7 cellular contexts compared by ENCODE assay signal in genomic region chr21:33587792-33588484, GRCh38. TPM values are rescaled to one million over a fixed set of nuclear protein-coding genes. Genes with fewer than 3 reads are reported as not detected.
DNase-seq lines count a peak whose midpoint lies in the region; ATAC-seq and TF ChIP-seq lines count a peak whose summit lies in the region.

No MANE protein-coding gene starts in this region.

- H3K4me3 Mint-ChIP-seq in stimulated activated effector memory CD8-positive, alpha-beta T cell treated with anti-CD3 and anti-CD28 coated beads, Interleukin-12 subunit alpha, Interleukin-12 subunit beta, amount 100 ng/mL, for 72 hours = peak overlapping the region; percentile 88

- H3K9ac ChIP-seq in DND-41 (ENCODE audit: low read depth, low read length) = peak overlapping the region; percentile 71

- TF ChIP-seq CTCF in DND-41 (IDR thresholded peaks at IDR 0.05; ENCODE audit: borderline replicate concordance, extremely low read depth, low read length, poor library complexity, severe bottlenecking) (no peak), coronary artery (IDR thresholded peaks at IDR 0.05) (no peak), left lung (IDR thresholded peaks at IDR 0.05) (no peak)

- intact Hi-C loops in left lung (cut with DNase I) = no loop called here

- H3K27ac Mint-ChIP-seq in stimulated activated effector memory CD8-positive, alpha-beta T cell treated with anti-CD3 and anti-CD28 coated beads, Interleukin-12 subunit alpha, Interleukin-12 subunit beta, amount 100 ng/mL, for 72 hours = peak overlapping the region; percentile 91

- peak overlapping the region; percentile 99 for H2AFZ ChIP-seq in DND-41 (ENCODE audit: low read depth, low read length)

- no peaks in the 10 kb centered on the region for H3K9me3 ChIP-seq in DND-41 (ENCODE audit: insufficient read depth, low read length, severe bottlenecking)
- H3K9me3 ChIP-seq in left lung = no peaks in the 10 kb centered on the region

- H3K4me2 ChIP-seq in DND-41 (ENCODE audit: insufficient read depth, low read length) = peak overlapping the region; percentile 81

- ATAC-seq in DND-41 (ENCODE audit: insufficient read depth, low read depth) (peak; percentile 30), GM19023 (IDR thresholded peaks at IDR 0.05; ENCODE audit: unreplicated experiment) (peak; percentile 43), HG03175 (IDR thresholded peaks at IDR 0.05; ENCODE audit: unreplicated experiment) (peak; percentile 25), left lung (peak; percentile 33)
- peak; percentile 45 for ATAC-seq in stimulated activated effector memory CD8-positive, alpha-beta T cell treated with anti-CD3 and anti-CD28 coated beads, Interleukin-12 subunit alpha, Interleukin-12 subunit beta, amount 100 ng/mL, for 72 hours

- H3K36me3 ChIP-seq in DND-41 (ENCODE audit: insufficient read depth, low read length) (peaks cover 28% of the 10 kb centered on the region), left lung (no peaks in the 10 kb centered on the region)

- H3K27me3 ChIP-seq in DND-41 (ENCODE audit: insufficient read depth, low read length, poor library complexity) = no peaks in the 10 kb centered on the region
- no peaks in the 10 kb centered on the region for H3K27me3 ChIP-seq in left lung

- 0 out of 2 replicates have a peak, but pooled peaks cover 4% of the 10 kb centered on the region for H4K20me1 ChIP-seq in DND-41 (ENCODE audit: insufficient read depth, low read length)

- H3K4me3 ChIP-seq in DND-41 (ENCODE audit: low read depth in 1 of 2, low read length in 2 of 2) (peak overlapping the region; percentile 96 to 98), coronary artery (peak overlapping the region; percentile 91), left lung (peak overlapping the region; percentile 66 to 79)

- peaks cover 31% of the 10 kb centered on the region for H3K4me1 ChIP-seq in DND-41 (ENCODE audit: insufficient read depth, low read length)
- peaks cover 4 to 22% of the 10 kb centered on the region in 2 donors for H3K4me1 ChIP-seq in left lung

- H3K79me2 ChIP-seq in DND-41 (ENCODE audit: insufficient read depth, low read length) = peaks cover 42% of the 10 kb centered on the region

- H3K4me1 Mint-ChIP-seq in stimulated activated effector memory CD8-positive, alpha-beta T cell treated with anti-CD3 and anti-CD28 coated beads, Interleukin-12 subunit alpha, Interleukin-12 subunit beta, amount 100 ng/mL, for 72 hours = peaks cover 12% of the 10 kb centered on the region

- H3K27ac ChIP-seq in DND-41 (ENCODE audit: low read length) = peak overlapping the region; percentile 80
- peak overlapping the region; percentile 87 to 94 for H3K27ac ChIP-seq in coronary artery
- peak overlapping the region; percentile 85 to 86 for H3K27ac ChIP-seq in left lung

- peaks cover 42% of the 10 kb centered on the region for H3K36me3 Mint-ChIP-seq in stimulated activated effector memory CD8-positive, alpha-beta T cell treated with anti-CD3 and anti-CD28 coated beads, Interleukin-12 subunit alpha, Interleukin-12 subunit beta, amount 100 ng/mL, for 72 hours

- DNase-seq in DND-41 (peak; percentile 41), RPMI7951 (ENCODE audit: low read depth) (peak; percentile 42), coronary artery (ENCODE audit: low spot score) (peak; percentile 79), left lung (peak; percentile 39 to 80)
- no peak for DNase-seq in stimulated activated effector memory CD8-positive, alpha-beta T cell treated with anti-CD3 and anti-CD28 coated beads, Interleukin-12 subunit alpha, Interleukin-12 subunit beta, amount 100 ng/mL, for 72 hours (ENCODE audit: low spot score in 2 of 2)

- H3K9me3 Mint-ChIP-seq in stimulated activated effector memory CD8-positive, alpha-beta T cell treated with anti-CD3 and anti-CD28 coated beads, Interleukin-12 subunit alpha, Interleukin-12 subunit beta, amount 100 ng/mL, for 72 hours = no peaks in the 10 kb centered on the region

RNA-seq across cellular contexts. Expression of gene DONSON, which starts 0.5 kb away (rescaled TPM):
- 36.8 and 48.8 TPM in 2 replicates for total RNA-seq in RPMI7951 (2014; rRNA removed; shearing (Covaris generic))
- total RNA-seq in left lung = 10 to 100 TPM; 14.3 to 15.1 TPM

RNA-seq across cellular contexts. Expression of gene SON, which starts 45.1 kb away (rescaled TPM):
- 109 and 170 TPM in 2 replicates for total RNA-seq in RPMI7951 (2014; rRNA removed; shearing (Covaris generic))
- total RNA-seq in left lung = 100 to 1,000 TPM; 237 to 299 TPM

RNA-seq across cellular contexts. Expression of gene GART, which starts 46.0 kb away (rescaled TPM):
- total RNA-seq in RPMI7951 (2014; rRNA removed; shearing (Covaris generic)) = 67.6 TPM in 2 replicates
- 10 to 100 TPM; 57.7 to 76.9 TPM for total RNA-seq in left lung

RNA-seq across cellular contexts. Expression of gene CRYZL1, which starts 53.6 kb away (rescaled TPM):
- total RNA-seq in RPMI7951 (2014; rRNA removed; shearing (Covaris generic)) = 11.9 and 12.4 TPM in 2 replicates
- 10 to 100 TPM; 21.8 to 27.9 TPM for total RNA-seq in left lung

RNA-seq across cellular contexts. Expression of gene ITSN1, which starts 54.4 kb away (rescaled TPM):
- 25.8 and 32.0 TPM in 2 replicates for total RNA-seq in RPMI7951 (2014; rRNA removed; shearing (Covaris generic))
- 10 to 100 TPM; 38.9 to 44.5 TPM for total RNA-seq in left lung

Comparison
In these comparisons a context has a peak if more than half of its experiments do, and no peak if none do; other contexts are left out.
1. DNase-seq: peak in DND-41 (single experiment), RPMI7951 (single experiment), coronary artery (single experiment) and left lung (2 of 2); none in stimulated activated effector memory CD8-positive, alpha-beta T cell treated with anti-CD3 and anti-CD28 coated beads, Interleukin-12 subunit alpha, Interleukin-12 subunit beta, amount 100 ng/mL, for 72 hours (0 of 2).
2. Peak in every context shown above with its lines, with median percentiles within 50 percentile points of each other: ATAC-seq, H3K27ac ChIP-seq and H3K4me3 ChIP-seq.